Comparison of ENCODE assay signal across 14 cellular contexts in genomic region chr2:99643824-99644787, GRCh38.
A peak's percentile ranks its signal among the peaks of the same experiment; 100 is the strongest.
DNase-seq lines count a peak whose midpoint lies in the region; ATAC-seq and TF ChIP-seq lines count a peak whose summit lies in the region.
"Had no signal": no experiment of that assay in that cellular context is flagged by ENCODE, and none has a peak within 500 bp of the region (broad histone marks: within the 10 kb centered on the region; RNA-seq: fewer than 3 reads in every experiment).

No MANE protein-coding gene starts in this region.

- intact Hi-C loops in CD8-positive, alpha-beta T cell (cut with DNase I, micrococcal nuclease) = no loop called here
- intact Hi-C loops in sciatic nerve (cut with DNase I) = no loop called here

- H3K9me3 ChIP-seq in SK-N-SH = no peaks in the 10 kb centered on the region
- no peaks in the 10 kb centered on the region for H3K9me3 ChIP-seq in CD8-positive, alpha-beta T cell (ENCODE audit: low read length)
- H3K9me3 ChIP-seq: left lung, SJCRH30 had no signal

- H3K4me2 ChIP-seq in SK-N-SH = no peak overlapping the region

- H3K4me1 ChIP-seq in SK-N-SH (ENCODE audit: control insufficient read depth in 1 of 2, insufficient read depth in 2 of 2, low read depth in 1 of 2, low read length in 1 of 2) = peaks cover 0 to 47% of the 10 kb centered on the region in 2 experiments; a peak in 2 of 4 replicates
- H3K4me1 ChIP-seq in CD8-positive, alpha-beta T cell (ENCODE audit: insufficient read depth, low read length) = no peaks in the 10 kb centered on the region
- H3K4me1 ChIP-seq: left lung, SJCRH30 had no signal

- CTCF ChIA-PET in SK-N-SH (lab: Yijun Ruan, JAX) = interaction anchor here (0.8 to 1.2 kb wide), 2 partner anchors 40 to 85 kb away, joined by 3 read pairs; no protein-coding TSS in a partner anchor
- CTCF ChIA-PET in CD8-positive, alpha-beta T cell (lab: Charles Lee) = no interaction called here

- peak overlapping the region in 1 of 2 experiments; percentile 96; a peak in 3 of 4 replicates for H3K27ac ChIP-seq in SK-N-SH (ENCODE audit: low read depth in 2 of 2, low read length in 1 of 2)
- no peak overlapping the region for H3K27ac ChIP-seq in CD8-positive, alpha-beta T cell (ENCODE audit: low read depth, low read length)
- H3K27ac ChIP-seq: left lung, SJCRH30 had no signal

- peak overlapping the region; percentile 1 for H3K4me3 Mint-ChIP-seq in glutamatergic neuron (ENCODE audit: unreplicated experiment)
- H3K4me3 Mint-ChIP-seq in CD8-positive, alpha-beta T cell = no peak overlapping the region

- H3K36me3 ChIP-seq in SK-N-SH (replicated peaks in 1 of 2; ENCODE audit: control insufficient read depth in 1 of 2, insufficient read depth in 2 of 2, low read length in 1 of 2) = no peaks in the 10 kb centered on the region
- H3K36me3 ChIP-seq in CD8-positive, alpha-beta T cell (ENCODE audit: insufficient read depth, low read length) = no peaks in the 10 kb centered on the region
- H3K36me3 ChIP-seq: left lung, SJCRH30 had no signal

- peak overlapping the region; percentile 45 for H3K27ac Mint-ChIP-seq in glutamatergic neuron (ENCODE audit: unreplicated experiment)
- no peak overlapping the region for H3K27ac Mint-ChIP-seq in CD8-positive, alpha-beta T cell

- no peaks in the 10 kb centered on the region for H3K9me2 ChIP-seq in SK-N-SH

- ATAC-seq in CD8-positive, alpha-beta T cell = no peak
- ATAC-seq in HG02885 (IDR thresholded peaks at IDR 0.05; ENCODE audit: poor library complexity, unreplicated experiment) = no peak
- no peak for ATAC-seq in sciatic nerve
- ATAC-seq: left lung had no signal

- H3K9ac ChIP-seq in SK-N-SH = no peak overlapping the region

- TF ChIP-seq EP300 in SK-N-SH (IDR thresholded peaks at IDR 0.05; ENCODE audit: borderline replicate concordance in 1 of 2, low read depth in 1 of 2, low read length in 1 of 2) = peak in 1 of 2 experiments; percentile 75; a peak in 1 of 4 replicates

- WGBS in SK-N-SH (ENCODE audit: low lambda C conversion rate) = 26% methylated on average over 14 of the region's 14 CpGs

- H3K79me2 ChIP-seq in SK-N-SH (ENCODE audit: insufficient read depth) = no peaks in the 10 kb centered on the region

- peaks cover 7% of the 10 kb centered on the region for H3K27me3 Mint-ChIP-seq in glutamatergic neuron (ENCODE audit: unreplicated experiment)
- H3K27me3 Mint-ChIP-seq in CD8-positive, alpha-beta T cell (ENCODE audit: low read depth) = no peaks in the 10 kb centered on the region

- H3K36me3 Mint-ChIP-seq in glutamatergic neuron (ENCODE audit: unreplicated experiment) = peaks cover 19% of the 10 kb centered on the region
- no peaks in the 10 kb centered on the region for H3K36me3 Mint-ChIP-seq in CD8-positive, alpha-beta T cell

- H3F3A ChIP-seq in SK-N-SH (replicated peaks; ENCODE audit: insufficient read depth) = no peaks in the 10 kb centered on the region

- H3K27me3 ChIP-seq in SK-N-SH (ENCODE audit: insufficient read depth) = no peaks in the 10 kb centered on the region
- no peaks in the 10 kb centered on the region for H3K27me3 ChIP-seq in CD8-positive, alpha-beta T cell (ENCODE audit: insufficient read depth, low read length)
- H3K27me3 ChIP-seq: left lung had no signal

- TF ChIP-seq CTCF in SK-N-SH (IDR thresholded peaks at IDR 0.05) (no peak), glutamatergic neuron (IDR thresholded peaks at IDR 0.05; ENCODE audit: partially characterized antibody, unreplicated experiment) (no peak)
- no peak for TF ChIP-seq CTCF in CD8-positive, alpha-beta T cell (IDR thresholded peaks at IDR 0.05)

- no peak overlapping the region for H3K4me3 ChIP-seq in SK-N-SH (ENCODE audit: low read depth in 2 of 2, low read length in 1 of 2)
- no peak overlapping the region for H3K4me3 ChIP-seq in CD8-positive, alpha-beta T cell (ENCODE audit: low read depth, low read length)
- H3K4me3 ChIP-seq: left lung, SJCRH30 had no signal

- peaks cover 5% of the 10 kb centered on the region for H3K9me3 Mint-ChIP-seq in glutamatergic neuron (ENCODE audit: unreplicated experiment)
- no peaks in the 10 kb centered on the region for H3K9me3 Mint-ChIP-seq in CD8-positive, alpha-beta T cell

- TF ChIP-seq RAD21 in SK-N-SH (IDR thresholded peaks at IDR 0.05; ENCODE audit: low read length) = peak; percentile 23; the same call in 1 of the 2 replicates

- no peak overlapping the region for H2AFZ ChIP-seq in SK-N-SH (ENCODE audit: low read depth)

- DNase-seq in NCI-H1092 (lab: John Stamatoyannopoulos, UW) = peak; percentile 47
- DNase-seq in SK-N-SH = peak; percentile 45
- no peak for DNase-seq in glutamatergic neuron
- DNase-seq in stromal cell of bone marrow (ENCODE audit: low read depth) = peak; percentile 63
- no peak for DNase-seq in CD8-positive, alpha-beta T cell
- no peak for DNase-seq in sciatic nerve (ENCODE audit: low spot score)
- DNase-seq: activated CD4-positive, alpha-beta T cell treated with anti-CD3 and anti-CD28 coated beads for 1 hour; activated gamma-delta T cell treated with Interleukin-2 at 50 U/mL for 16 hours; Karpas-422; left lung; NCI-H226; SJCRH30; stimulated activated CD4-positive, alpha-beta T cell treated with anti-CD3 and anti-CD28 coated beads, Interleukin-4, amount 100 ng/mL, for 4 hours had no signal

- no peaks in the 10 kb centered on the region for H4K20me1 ChIP-seq in SK-N-SH (ENCODE audit: insufficient read depth)

- POLR2A ChIA-PET in SK-N-SH (lab: Yijun Ruan, JAX) = interaction anchor here (1.6 kb wide), 1 partner anchor 13 kb away, joined by 8 read pairs; no protein-coding TSS in a partner anchor
- POLR2A ChIA-PET in CD8-positive, alpha-beta T cell (lab: Charles Lee) = no interaction called here

- peaks cover 10% of the 10 kb centered on the region for H3K4me1 Mint-ChIP-seq in glutamatergic neuron (ENCODE audit: low read depth, unreplicated experiment)
- no peaks in the 10 kb centered on the region for H3K4me1 Mint-ChIP-seq in CD8-positive, alpha-beta T cell (ENCODE audit: low read depth)

TF ChIP-seq in SK-N-SH, 30 proteins besides CTCF, POLR2A, EP300 and RAD21 (continues in another document):
- no peak for TF ChIP-seq JUND (IDR thresholded peaks at IDR 0.05)
- TF ChIP-seq RCOR1 (IDR thresholded peaks at IDR 0.05; ENCODE audit: low read length) = no peak; the same call in none of the 2 replicates
- no peak for TF ChIP-seq TAF1 (IDR thresholded peaks at IDR 0.05; ENCODE audit: borderline replicate concordance, low read depth, low read length)
- TF ChIP-seq ZBTB33 (IDR thresholded peaks at IDR 0.05; ENCODE audit: borderline replicate concordance, low read depth) = no peak
- peak; percentile 59 for TF ChIP-seq PBX3 (IDR thresholded peaks at IDR 0.05)
- TF ChIP-seq POLR2AphosphoS5 (IDR thresholded peaks at IDR 0.05; ENCODE audit: low read depth, low read length) = no peak
- peak; percentile 42 for TF ChIP-seq TCF12 (IDR thresholded peaks at IDR 0.05)
- TF ChIP-seq FOSL2 (IDR thresholded peaks at IDR 0.05; ENCODE audit: borderline replicate concordance, low read depth) = no peak
- no peak for TF ChIP-seq EZH2phosphoT487 (IDR thresholded peaks at IDR 0.05; ENCODE audit: borderline replicate concordance, low read depth)
- no peak for TF ChIP-seq USF1 (IDR thresholded peaks at IDR 0.05; ENCODE audit: borderline replicate concordance, low read depth)
- no peak for TF ChIP-seq SIN3A (IDR thresholded peaks at IDR 0.05; ENCODE audit: borderline replicate concordance, low read depth, low read length)

Comparison
In these comparisons a context has a peak if more than half of its experiments do, and no peak if none do; other contexts are left out.
1. DNase-seq: peak in NCI-H1092 (single experiment), SK-N-SH (single experiment) and stromal cell of bone marrow (single experiment); none in glutamatergic neuron (single experiment), CD8-positive, alpha-beta T cell (0 of 7) and sciatic nerve (single experiment).